16 cellular contexts compared by ENCODE assay signal in genomic region chr11:19878520-19878919, GRCh38.
A peak's percentile ranks its signal among the peaks of the same experiment; 100 is the strongest.
DNase-seq lines count a peak whose midpoint lies in the region; FAIRE-seq and TF ChIP-seq lines count a peak whose summit lies in the region.
"Had no signal": no experiment of that assay in that cellular context is flagged by ENCODE, and none has a peak within 500 bp of the region (broad histone marks: within the 10 kb centered on the region; RNA-seq: fewer than 3 reads in every experiment).

No MANE protein-coding gene starts in this region.

- peaks cover 14% of the 10 kb centered on the region for H3K36me3 Mint-ChIP-seq in neural progenitor cell
- H3K36me3 Mint-ChIP-seq: CD14-positive monocyte; CD8-positive, alpha-beta T cell had no signal

- no peaks in the 10 kb centered on the region for H3K9me3 ChIP-seq in neural progenitor cell (ENCODE audit: low read depth)
- H3K9me3 ChIP-seq: A549, BE2C, Caco-2 had no signal

- peaks cover 23% of the 10 kb centered on the region for H3K4me1 Mint-ChIP-seq in neural progenitor cell

- TF ChIP-seq POLR2A in GM12891 (IDR thresholded peaks at IDR 0.05; ENCODE audit: low read depth, low read length) = no peak

- H3K27ac ChIP-seq in neural progenitor cell = no peak overlapping the region
- H3K27ac ChIP-seq: A549, HL-60 had no signal

- H3K27ac Mint-ChIP-seq in neural progenitor cell = peak overlapping the region; percentile 13
- H3K27ac Mint-ChIP-seq: CD14-positive monocyte; CD8-positive, alpha-beta T cell had no signal

- H3K9ac ChIP-seq in neural progenitor cell = no peak overlapping the region

- in situ Hi-C loops in SK-MEL-5 (cut with HindIII; ENCODE audit: low pct_unique_long_range_greater_than_20kb, low sequenced_read_pairs) = no loop called here

- no peaks in the 10 kb centered on the region for H3K27me3 Mint-ChIP-seq in neural progenitor cell (ENCODE audit: insufficient read depth, low read depth)

- DNase-seq in GM12891 (ENCODE audit: insufficient read length, low spot score) (no peak), SK-MEL-5 (ENCODE audit: low read depth, low spot score) (peak; percentile 37), foreskin melanocyte (peak; percentile 51), neural progenitor cell (ENCODE audit: low spot score) (no peak), RCC 7860 (ENCODE audit: low spot score) (no peak), MV-4-11 (lab: John Stamatoyannopoulos, UW) (no peak), HTR-8/SVneo (ENCODE audit: insufficient read length, low spot score) (no peak)
- DNase-seq: BE2C; Caco-2; CD8-positive, alpha-beta T cell; GF-D8 had no signal

- H3F3A ChIP-seq in neural progenitor cell (ENCODE audit: low read depth) = peaks cover 10% of the 10 kb centered on the region

- no peaks in the 10 kb centered on the region for H3K79me2 ChIP-seq in neural progenitor cell (ENCODE audit: low read depth)

- no peak for TF ChIP-seq CTCF in neural progenitor cell (IDR thresholded peaks at IDR 0.05)

- no peaks in the 10 kb centered on the region for H3K27me3 ChIP-seq in neural progenitor cell
- H3K27me3 ChIP-seq: BE2C had no signal

- H3K4me3 Mint-ChIP-seq in neural progenitor cell = no peak overlapping the region
- H3K4me3 Mint-ChIP-seq: CD14-positive monocyte; CD8-positive, alpha-beta T cell had no signal

- no peak overlapping the region for H3K4me2 ChIP-seq in neural progenitor cell
- H3K4me2 ChIP-seq: A549 had no signal

- H3K36me3 ChIP-seq in neural progenitor cell = no peaks in the 10 kb centered on the region
- H3K36me3 ChIP-seq: BE2C had no signal

- H3K4me1 ChIP-seq in neural progenitor cell = peaks cover 17% of the 10 kb centered on the region
- H3K4me1 ChIP-seq: A549, BE2C, Caco-2 had no signal

- no peak overlapping the region for H3K4me3 ChIP-seq in neural progenitor cell
- H3K4me3 ChIP-seq: A549, K562 had no signal

- no peaks in the 10 kb centered on the region for H3K9me3 Mint-ChIP-seq in neural progenitor cell
- H3K9me3 Mint-ChIP-seq: CD8-positive, alpha-beta T cell had no signal

- peaks cover 6% of the 10 kb centered on the region for H4K20me1 ChIP-seq in neural progenitor cell (ENCODE audit: low read depth)

- FAIRE-seq in GM12891 (lab: Jason Lieb, UNC) (no peak), RCC 7860 (lab: Jason Lieb, UNC) (no peak), HTR-8/SVneo (lab: Jason Lieb, UNC) (no peak)
- FAIRE-seq: A549, GM18507, K562 had no signal

- H2AFZ ChIP-seq in neural progenitor cell (replicated peaks) = no peak overlapping the region

TF ChIP-seq in GM12891, 5 proteins besides CTCF, POLR2A, EP300 and RAD21:
- TF ChIP-seq SPI1 (IDR thresholded peaks at IDR 0.05; ENCODE audit: low read depth, low read length) = peak; percentile 36
- TF ChIP-seq PAX5 (IDR thresholded peaks at IDR 0.05; ENCODE audit: insufficient read depth, low read length, severe bottlenecking) = no peak

Comparison
In these comparisons a context has a peak if more than half of its experiments do, and no peak if none do; other contexts are left out.
1. DNase-seq: peak in SK-MEL-5 (single experiment) and foreskin melanocyte (single experiment); none in GM12891 (single experiment), neural progenitor cell (single experiment), RCC 7860 (single experiment), MV-4-11 (single experiment) and HTR-8/SVneo (single experiment).